Comparison of ENCODE assay signal across 8 cellular contexts in the genomic region with DNA sequence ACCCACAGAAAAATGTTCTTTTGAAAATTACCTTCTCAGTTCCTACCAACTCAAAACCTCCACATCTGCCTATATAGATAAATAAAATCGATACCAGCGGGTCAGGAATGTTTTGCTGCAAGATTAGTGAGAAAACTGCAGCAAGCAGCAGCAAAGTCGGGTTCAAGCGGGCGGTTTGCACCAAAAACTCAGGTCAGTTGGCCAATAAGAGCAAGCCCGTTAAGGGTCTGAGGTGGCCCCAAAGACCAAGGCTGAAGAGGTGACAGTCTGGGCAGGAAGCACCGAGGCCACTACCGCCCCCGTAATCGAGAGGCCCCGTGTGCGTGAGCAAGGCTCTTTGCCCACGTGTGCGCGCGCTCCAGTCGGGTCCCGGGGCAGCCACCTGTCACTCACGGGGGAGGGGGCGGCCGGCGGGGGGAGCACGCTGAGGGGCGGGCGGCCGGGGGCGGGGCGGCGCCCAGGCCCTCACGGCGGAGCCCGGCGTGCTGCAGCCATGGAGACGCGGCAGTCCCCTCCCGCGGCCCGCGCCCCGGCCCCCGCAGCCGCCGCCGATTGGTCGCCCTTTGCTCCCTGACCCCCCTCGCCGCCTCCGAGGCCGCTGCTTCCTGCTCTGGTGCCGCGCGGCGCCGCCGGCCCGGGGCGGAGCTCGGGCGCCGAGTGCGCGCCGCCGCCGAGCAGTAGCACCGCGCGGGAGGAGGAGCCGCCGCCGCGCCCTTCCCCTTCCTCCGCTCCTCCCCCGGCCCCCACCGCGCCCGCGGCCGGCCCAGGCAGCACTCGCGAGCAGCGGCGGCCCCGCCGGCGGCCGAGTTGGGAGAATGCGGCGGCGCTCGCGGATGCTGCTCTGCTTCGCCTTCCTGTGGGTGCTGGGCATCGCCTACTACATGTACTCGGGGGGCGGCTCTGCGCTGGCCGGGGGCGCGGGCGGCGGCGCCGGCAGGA. TPM values are rescaled to one million over a fixed set of nuclear protein-coding genes. Genes with fewer than 3 reads are reported as not detected.
DNase-seq lines count a peak whose midpoint lies in the region; ATAC-seq and TF ChIP-seq lines count a peak whose summit lies in the region.

A gene (plus strand): TSS at position 773 of the 939 bp plus-strand sequence. CDS start 43 bp downstream, at position 816.

- no peak for TF ChIP-seq CTCF in PC-9 (conservative IDR thresholded peaks at IDR 0.05)
- no peak for TF ChIP-seq CTCF in epithelial cell of proximal tubule (conservative IDR thresholded peaks at IDR 0.05; ENCODE audit: low read depth, low read length)

- peak within 1 kb of the TSS; percentile 92 for H3K4me2 ChIP-seq in PC-9

- peaks cover 12% of the 10 kb centered on the region; the same call in 1 of the 2 replicates for H4K20me1 ChIP-seq in PC-9 (ENCODE audit: insufficient read depth)

- no TSS peak for BruUV-seq in PC-9 (replicated peaks; lab: Mats Ljungman, UMichigan)

- peak; percentile 78 for ATAC-seq in GM21619 (IDR thresholded peaks at IDR 0.05; ENCODE audit: unreplicated experiment)

- peak within 1 kb of the TSS; percentile 39 for H3K27ac ChIP-seq in PC-9

- H3K36me3 ChIP-seq in PC-9 (ENCODE audit: low read depth), result no peaks in the 10 kb centered on the region

- CTCF ChIA-PET in PC-9 (lab: Charles Lee), result no interaction called here

- intact Hi-C loops in PC-9 (cut with micrococcal nuclease; ENCODE audit: unreplicated experiment), result loop anchor here (1.0 to 5.0 kb wide), 5 partner anchors 18 to 201 kb away; no protein-coding TSS in a partner anchor

- DNase-seq in DMS153 treated with DMSO at 0.1 percent for 48 hours (lab: John Stamatoyannopoulos, UW; ENCODE audit: unreplicated experiment), result peak; percentile 95
- peak; percentile 84 for DNase-seq in Jurkat, Clone E6-1 (ENCODE audit: low read depth, low spot score)
- DNase-seq in PC-9, result peak; percentile 63 to 92
- DNase-seq in activated T-cell treated with anti-CD3 and anti-CD28 coated beads for 48 hours (ENCODE audit: low read depth), result peak; percentile 90
- DNase-seq in epithelial cell of proximal tubule (ENCODE audit: low read depth), result no peak
- peak; percentile 86 for DNase-seq in mucosa of gallbladder (ENCODE audit: low spot score)
- peak; percentile 85 for DNase-seq in stimulated activated CD8-positive, alpha-beta memory T cell treated with anti-CD3 and anti-CD28 coated beads, Interleukin-4, amount 100 ng/mL, for 24 hours (ENCODE audit: low read depth)

- H3K4me1 ChIP-seq in PC-9 (replicated peaks; ENCODE audit: insufficient read depth), result peaks cover 22% of the 10 kb centered on the region

- peak within 1 kb of the TSS; percentile 91 for H3K4me3 ChIP-seq in Jurkat, Clone E6-1 (ENCODE audit: low read length)
- H3K4me3 ChIP-seq in PC-9 (peak within 1 kb of the TSS; percentile 93), epithelial cell of proximal tubule (ENCODE audit: low read depth, low read length) (peak within 1 kb of the TSS; percentile 93)

- no peaks in the 10 kb centered on the region for H3K27me3 ChIP-seq in PC-9 (ENCODE audit: insufficient read depth, low read depth)

- H2AFZ ChIP-seq in PC-9, result peak within 1 kb of the TSS; percentile 76

- H3K79me2 ChIP-seq in PC-9 (ENCODE audit: low read depth), result peaks cover 44% of the 10 kb centered on the region

- POLR2A ChIA-PET in PC-9 (lab: Charles Lee; ENCODE audit: unreplicated experiment), result no interaction called here

- H3K9me3 ChIP-seq in PC-9 (ENCODE audit: insufficient read depth, low read depth), result no peaks in the 10 kb centered on the region

- peaks cover 8% of the 10 kb centered on the region; the same call in 1 of the 2 replicates for H3F3A ChIP-seq in PC-9 (ENCODE audit: insufficient read depth, low read depth)

- no peaks in the 10 kb centered on the region; the same call in 1 of the 2 replicates for H3K9me2 ChIP-seq in PC-9 (ENCODE audit: insufficient read depth)

RNA-seq across cellular contexts. Expression of the gene that starts here (rescaled TPM):
- 60.8 TPM for polyA plus RNA-seq in Jurkat, Clone E6-1 (2012; ENCODE audit: insufficient read depth, insufficient read length)
- total RNA-seq in PC-9 (2021) (104 and 121 TPM in 2 replicates), epithelial cell of proximal tubule (52.1 and 71.2 TPM in 2 replicates), mucosa of gallbladder (72.2 TPM)
